Comparison of ENCODE assay signal across 10 cellular contexts in genomic region chr19:29940971-29941585, GRCh38. TPM values are rescaled to one million over a fixed set of nuclear protein-coding genes. Genes with fewer than 3 reads are reported as not detected.
A peak's percentile ranks its signal among the peaks of the same experiment; 100 is the strongest.
DNase-seq lines count a peak whose midpoint lies in the region; ATAC-seq lines count a peak whose summit lies in the region.
"Had no signal": no experiment of that assay in that cellular context is flagged by ENCODE, and none has a peak within 500 bp of the region (broad histone marks: within the 10 kb centered on the region; RNA-seq: fewer than 3 reads in every experiment).

No MANE protein-coding gene starts in this region.

- H2BK120ac ChIP-seq in neuronal stem cell (ENCODE audit: low read depth, low read length), result no peak overlapping the region

- peaks cover 27% of the 10 kb centered on the region for H3K4me1 Mint-ChIP-seq in T-helper 2 cell treated with Interferon-gamma antibody and Interleukin-4, amounts not matched to agents 5 μg/mL and 100 μg/mL, for 36 hours (ENCODE audit: low read depth)
- peaks cover 42% of the 10 kb centered on the region for H3K4me1 Mint-ChIP-seq in central memory CD8-positive, alpha-beta T cell

- H2BK15ac ChIP-seq in neuronal stem cell (ENCODE audit: low read length), result no peak overlapping the region

- no peaks in the 10 kb centered on the region for H3K27me3 ChIP-seq in neuronal stem cell (ENCODE audit: control insufficient read depth in 3 of 3, insufficient read depth in 3 of 3, low read depth in 1 of 3, low read length in 3 of 3)

- H3K4ac ChIP-seq in neuronal stem cell (ENCODE audit: low read length), result no peak overlapping the region

- no peak overlapping the region for H3K18ac ChIP-seq in neuronal stem cell (ENCODE audit: low read length)

- H4K91ac ChIP-seq in neuronal stem cell (ENCODE audit: low read depth, low read length, poor library complexity), result no peak overlapping the region

- peaks cover 0 to 4% of the 10 kb centered on the region in 2 donors for H3K4me1 ChIP-seq in neuronal stem cell (ENCODE audit: control insufficient read depth in 2 of 2, insufficient read depth in 1 of 2, low read depth in 1 of 2, low read length in 2 of 2)

- no peak overlapping the region for H2BK12ac ChIP-seq in neuronal stem cell (ENCODE audit: low read length)

- no peaks in the 10 kb centered on the region for H3K79me1 ChIP-seq in neuronal stem cell (ENCODE audit: low read depth, low read length)

- no CpG with 5 or more reads among the region's 9 CpGs for WGBS in neuronal stem cell (ENCODE audit: extremely low coverage in 2 of 2, insufficient read length in 2 of 2, insufficient replicate concordance in 1 of 2), 2 donors

- H2BK5ac ChIP-seq in neuronal stem cell (ENCODE audit: low read length), result no peak overlapping the region

- H2AFZ ChIP-seq in neuronal stem cell (ENCODE audit: low read length), result peak overlapping the region; percentile 5

- no peak for DNase-seq in T-helper 2 cell treated with Interferon-gamma antibody and Interleukin-4, amounts not matched to agents 5 μg/mL and 100 μg/mL, for 36 hours (ENCODE audit: low spot score)
- DNase-seq in T-helper 2 cell (no peak), NCI-H146 treated with DMSO at 0.1 percent for 48 hours (lab: John Stamatoyannopoulos, UW; ENCODE audit: unreplicated experiment) (peak; percentile 41), neuronal stem cell (ENCODE audit: low spot score) (no peak)
- no peak for DNase-seq in central memory CD8-positive, alpha-beta T cell (ENCODE audit: low spot score in 2 of 2)
- DNase-seq: activated CD4-positive, CD25-positive, alpha-beta regulatory T cell treated with anti-CD3 and anti-CD28 coated beads, Interleukin-2, amount 50 U/mL, for 72 hours; aorta had no signal

- H3K9me3 ChIP-seq in neuronal stem cell (replicated peaks in 1 of 2; ENCODE audit: control insufficient read depth in 2 of 2, insufficient read depth in 1 of 2, low read depth in 1 of 2, low read length in 2 of 2), result no peaks in the 10 kb centered on the region

- H3K9ac ChIP-seq in neuronal stem cell (ENCODE audit: low read depth, low read length, poor library complexity), result no peak overlapping the region

- no peaks in the 10 kb centered on the region for H3K27me3 Mint-ChIP-seq in T-helper 2 cell treated with Interferon-gamma antibody and Interleukin-4, amounts not matched to agents 5 μg/mL and 100 μg/mL, for 36 hours (ENCODE audit: low read depth)
- H3K27me3 Mint-ChIP-seq in central memory CD8-positive, alpha-beta T cell, result no peaks in the 10 kb centered on the region

- no peak overlapping the region for H3K4me3 ChIP-seq in neuronal stem cell (ENCODE audit: low read length in 2 of 2)

- peaks cover 0 to 3% of the 10 kb centered on the region in 2 donors for H3K36me3 ChIP-seq in neuronal stem cell (replicated peaks in 1 of 2; ENCODE audit: control insufficient read depth in 2 of 2, insufficient read depth in 2 of 2, low read length in 2 of 2)

- no peak overlapping the region for H2AK5ac ChIP-seq in neuronal stem cell (ENCODE audit: low read depth, low read length)

- H3K4me3 Mint-ChIP-seq in T-helper 2 cell treated with Interferon-gamma antibody and Interleukin-4, amounts not matched to agents 5 μg/mL and 100 μg/mL, for 36 hours, result peak overlapping the region; percentile 86
- H3K4me3 Mint-ChIP-seq in central memory CD8-positive, alpha-beta T cell, result peak overlapping the region; percentile 92

- H3K9me3 Mint-ChIP-seq in T-helper 2 cell treated with Interferon-gamma antibody and Interleukin-4, amounts not matched to agents 5 μg/mL and 100 μg/mL, for 36 hours, result peaks cover 16% of the 10 kb centered on the region
- H3K9me3 Mint-ChIP-seq in central memory CD8-positive, alpha-beta T cell, result no peaks in the 10 kb centered on the region

- no peak for ATAC-seq in central memory CD8-positive, alpha-beta T cell (replicated peaks; ENCODE audit: extremely low read depth, poor library complexity, severe bottlenecking)
- no peak for ATAC-seq in GM21423 (IDR thresholded peaks at IDR 0.05; ENCODE audit: unreplicated experiment)
- no peak for ATAC-seq in HG03196 (IDR thresholded peaks at IDR 0.05; ENCODE audit: unreplicated experiment)
- no peak for ATAC-seq in GM18511 (IDR thresholded peaks at IDR 0.05; ENCODE audit: unreplicated experiment)

- H3K36me3 Mint-ChIP-seq in T-helper 2 cell treated with Interferon-gamma antibody and Interleukin-4, amounts not matched to agents 5 μg/mL and 100 μg/mL, for 36 hours (ENCODE audit: low read depth), result peaks cover 9% of the 10 kb centered on the region
- peaks cover 1% of the 10 kb centered on the region for H3K36me3 Mint-ChIP-seq in central memory CD8-positive, alpha-beta T cell (ENCODE audit: insufficient read depth)

- H3K4me2 ChIP-seq in neuronal stem cell (ENCODE audit: insufficient read depth, low read length, poor library complexity, severe bottlenecking), result no peak overlapping the region

- H3K14ac ChIP-seq in neuronal stem cell (ENCODE audit: low read length), result no peak overlapping the region

- H3K27ac ChIP-seq in neuronal stem cell (replicated peaks; ENCODE audit: low read length), result no peak overlapping the region

- no peak overlapping the region for H3K27ac Mint-ChIP-seq in T-helper 2 cell treated with Interferon-gamma antibody and Interleukin-4, amounts not matched to agents 5 μg/mL and 100 μg/mL, for 36 hours
- H3K27ac Mint-ChIP-seq in central memory CD8-positive, alpha-beta T cell (ENCODE audit: low read depth), result peak overlapping the region; percentile 87

- H4K8ac ChIP-seq in neuronal stem cell (ENCODE audit: low read depth, low read length), result no peak overlapping the region

- no peak overlapping the region for H3K23ac ChIP-seq in neuronal stem cell (ENCODE audit: low read depth, low read length, poor library complexity)

RNA-seq across cellular contexts. Expression of gene URI1, which starts 1.0 kb away (rescaled TPM):
- polyA plus RNA-seq in neuronal stem cell (2013, experiment 1 of 2), result 48.6 TPM
- 48.5 TPM for polyA plus RNA-seq in neuronal stem cell (2013, experiment 2 of 2)
